13 cellular contexts compared by ENCODE assay signal in genomic region chr5:150710165-150710564, GRCh38. TPM values are rescaled to one million over a fixed set of nuclear protein-coding genes. Genes with fewer than 3 reads are reported as not detected.
DNase-seq lines count a peak whose midpoint lies in the region; ATAC-seq, FAIRE-seq and TF ChIP-seq lines count a peak whose summit lies in the region.
"Had no signal": no experiment of that assay in that cellular context is flagged by ENCODE, and none has a peak within 500 bp of the region (broad histone marks: within the 10 kb centered on the region; RNA-seq: fewer than 3 reads in every experiment).

No MANE protein-coding gene starts in this region.

- no peak for TF ChIP-seq RAD21 in HepG2 (CRISPR knock-in tag; IDR thresholded peaks at IDR 0.05)

- no peaks in the 10 kb centered on the region for H3K79me2 ChIP-seq in GM23338 (replicated peaks; ENCODE audit: insufficient read depth)
- H3K79me2 ChIP-seq in HepG2 (ENCODE audit: insufficient read depth, low read length), result no peaks in the 10 kb centered on the region

- H4K20me1 ChIP-seq in GM23338 (replicated peaks; ENCODE audit: insufficient read depth), result no peaks in the 10 kb centered on the region; the same call in 1 of the 2 replicates
- no peaks in the 10 kb centered on the region for H4K20me1 ChIP-seq in HepG2 (ENCODE audit: insufficient read depth, low read length)

- intact Hi-C loops in HepG2 (cut with micrococcal nuclease; ENCODE audit: unreplicated experiment) (loop anchor here (2.0 kb wide), 1 partner anchor 149 kb away; no protein-coding TSS in a partner anchor), left colon (cut with DNase I, micrococcal nuclease) (no loop called here)

- H3K4me1 Mint-ChIP-seq in GM23338, result no peaks in the 10 kb centered on the region

- H3K27ac Mint-ChIP-seq in GM23338, result no peak overlapping the region

- H3K9me2 ChIP-seq in GM23338 (ENCODE audit: insufficient read depth), result no peaks in the 10 kb centered on the region

- in situ Hi-C loops in HepG2 (cut with HindIII; ENCODE audit: extremely low pct_ligation_motif_present, low pct_unique_long_range_greater_than_20kb), result no loop called here

- TF ChIP-seq CTCF in AG09319 (IDR thresholded peaks at IDR 0.05; ENCODE audit: low read depth, low read length) (peak; percentile 27), GM23338 (conservative IDR thresholded peaks at IDR 0.05; ENCODE audit: low read depth in 2 of 2) (peak; percentile 52 to 58), VCaP (conservative IDR thresholded peaks at IDR 0.05) (peak; percentile 47), HepG2 (CRISPR knock-in tag; IDR thresholded peaks at IDR 0.05) (peak; percentile 49)

- H2AFZ ChIP-seq in GM23338, result no peak overlapping the region
- H2AFZ ChIP-seq in HepG2 (ENCODE audit: low read length), result no peak overlapping the region

- WGBS in HepG2 (ENCODE audit: low lambda C conversion rate), result 78% methylated on average over 2 of the region's 2 CpGs

- H3K9ac ChIP-seq in HepG2 (ENCODE audit: insufficient read depth, low read depth, low read length), result no peak overlapping the region

- H3K4me3 Mint-ChIP-seq in GM23338, result no peak overlapping the region

- H3F3A ChIP-seq in GM23338 (replicated peaks; ENCODE audit: low read depth), result peaks cover 2% of the 10 kb centered on the region; the same call in 1 of the 2 replicates

- H3K27me3 Mint-ChIP-seq in GM23338 (ENCODE audit: insufficient read depth, low read depth, poor library complexity), result no peaks in the 10 kb centered on the region

- DNase-seq in AG09319 (ENCODE audit: extremely low read depth, low read depth) (no peak), GM23338 (ENCODE audit: low spot score) (peak; percentile 23), HepG2 (ENCODE audit: low spot score) (no peak), cerebellar cortex (ENCODE audit: low spot score) (no peak), left colon (no peak)
- DNase-seq: NCI-H1436, pancreas, SW 1271 had no signal

- TF ChIP-seq EP300 in HepG2 (IDR thresholded peaks at IDR 0.05; ENCODE audit: low read depth in 2 of 2, low read length in 2 of 2), result no peak
- no peak for TF ChIP-seq EP300 in HepG2 (CRISPR knock-in tag; IDR thresholded peaks at IDR 0.05; ENCODE audit: borderline replicate concordance)

- BruUV-seq in HepG2 (replicated peaks; lab: Mats Ljungman, UMichigan), result no TSS peak

- peaks cover 15% of the 10 kb centered on the region for H3K36me3 Mint-ChIP-seq in GM23338 (ENCODE audit: low read depth)

- H3K36me3 ChIP-seq in GM23338 (ENCODE audit: insufficient read depth) (peaks cover 11% of the 10 kb centered on the region), HepG2 (replicated peaks in 1 of 2; ENCODE audit: control insufficient read depth in 1 of 2, insufficient read depth in 2 of 2, low read length in 2 of 2) (peaks cover 7 to 41% of the 10 kb centered on the region in 2 experiments)

- H3K4me3 ChIP-seq in GM23338 (no peak overlapping the region), HepG2 (replicated peaks in 1 of 3; ENCODE audit: insufficient read depth in 1 of 3, low read depth in 2 of 3, low read length in 3 of 3) (no peak overlapping the region)
- H3K4me3 ChIP-seq: pancreas had no signal

- H3K27ac ChIP-seq in GM23338 (ENCODE audit: low read depth) (no peak overlapping the region), VCaP (no peak overlapping the region), HepG2 (ENCODE audit: extremely low read length, insufficient read depth, low read length) (no peak overlapping the region)
- H3K27ac ChIP-seq: pancreas had no signal

- POLR2A ChIA-PET in HepG2 (lab: Yijun Ruan, JAX), result no interaction called here

- FAIRE-seq in HepG2 (lab: Jason Lieb, UNC), result no peak
- FAIRE-seq: colon, G401.6, pancreas had no signal

- CTCF ChIA-PET in HepG2 (lab: Yijun Ruan, JAX; ENCODE audit: low intra/inter-chr PET ratio, low total read pairs), result interaction anchor here (0.7 to 2.1 kb wide), 2 partner anchors 147 to 149 kb away, joined by 3 to 11 read pairs; no protein-coding TSS in a partner anchor

- H3K4me1 ChIP-seq in GM23338 (ENCODE audit: insufficient read depth) (no peaks in the 10 kb centered on the region), HepG2 (ENCODE audit: insufficient read depth, low read length) (no peaks in the 10 kb centered on the region)

- ATAC-seq in GM23338, result no peak; the same call in 2 of the 3 replicates
- ATAC-seq in HepG2, result peak; percentile 49; the same call in 2 of the 3 replicates
- ATAC-seq in HG03520 (IDR thresholded peaks at IDR 0.05; ENCODE audit: unreplicated experiment), result no peak
- ATAC-seq in HG02763 (IDR thresholded peaks at IDR 0.05; ENCODE audit: unreplicated experiment), result no peak
- no peak for ATAC-seq in left colon

- H3K27me3 ChIP-seq in GM23338 (ENCODE audit: insufficient read depth), result no peaks in the 10 kb centered on the region
- no peaks in the 10 kb centered on the region for H3K27me3 ChIP-seq in HepG2 (ENCODE audit: control insufficient read depth in 1 of 2, insufficient read depth in 2 of 2, low read length in 2 of 2)
- H3K27me3 ChIP-seq: pancreas had no signal

- TF ChIP-seq POLR2A in HepG2 (IDR thresholded peaks at IDR 0.05; ENCODE audit: insufficient read depth in 1 of 2, low read depth in 2 of 2, low read length in 2 of 2), result no peak

- H3K9me3 Mint-ChIP-seq in GM23338, result no peaks in the 10 kb centered on the region

- H3K9me3 ChIP-seq in HepG2 (ENCODE audit: low read length), result no peaks in the 10 kb centered on the region
- H3K9me3 ChIP-seq: pancreas had no signal

- H3K4me2 ChIP-seq in GM23338 (no peak overlapping the region), HepG2 (ENCODE audit: low read depth, low read length) (no peak overlapping the region)

RNA-seq across cellular contexts. Expression of gene RBM22, which starts 9.3 kb away (rescaled TPM):
- 30.7 and 32.3 TPM in 2 replicates for total RNA-seq in GM23338 (2014; rRNA removed; shearing (Covaris generic))
- polyA plus RNA-seq in GM23338 (2016; fragmentation: Nextera tagmentation; extraction: Ambion mirVana) (20.3 and 23.4 TPM in 2 replicates), HepG2 (2011; rRNA removed) (27.3 and 35.0 TPM in 2 replicates)
- total RNA-seq in HepG2 (2016; rRNA removed; fragmentation: Illumina TruSeq; extraction: Trizol) (27.7 and 28.3 TPM in 2 replicates), left colon (10 to 100 TPM; 29.3 to 39.5 TPM)
- 5.7 and 6.4 TPM in 2 replicates for total RNA-seq in HepG2 (2016; cell fraction: cytosol; rRNA removed; fragmentation: Illumina TruSeq; extraction: Trizol; ENCODE audit: low read depth)
- 23.8 and 26.3 TPM in 2 replicates for total RNA-seq in HepG2 (2016; cell fraction: insoluble cytoplasmic fraction; rRNA removed; fragmentation: Illumina TruSeq; extraction: Trizol)
- total RNA-seq in HepG2 (2016; cell fraction: membrane; rRNA removed; fragmentation: Illumina TruSeq; extraction: Trizol), result 11.5 and 11.9 TPM in 2 replicates
- 27.4 and 28.2 TPM in 2 replicates for total RNA-seq in HepG2 (2016; cell fraction: nucleus; rRNA removed; fragmentation: Illumina TruSeq; extraction: Trizol)
- polyA plus RNA-seq in HepG2 (2011; cell fraction: cytosol; rRNA removed), result 12.7 and 16.9 TPM in 2 replicates
- 42.7 and 44.5 TPM in 2 replicates for polyA plus RNA-seq in HepG2 (2011; cell fraction: nucleus; rRNA removed)
- polyA plus RNA-seq in HepG2 (2012), result 25.4 and 28.8 TPM in 2 replicates
- 2.7 and 3.2 TPM in 2 replicates for polyA plus RNA-seq in HepG2 (2016; cell fraction: cytosol; fragmentation: Illumina TruSeq; extraction: Trizol; ENCODE audit: low read depth)
- 34.5 and 39.1 TPM in 2 replicates for polyA plus RNA-seq in HepG2 (2016; cell fraction: insoluble cytoplasmic fraction; fragmentation: Illumina TruSeq; extraction: Trizol; ENCODE audit: low read depth)
- 7.7 and 9.1 TPM in 2 replicates for polyA plus RNA-seq in HepG2 (2016; cell fraction: membrane; fragmentation: Illumina TruSeq; extraction: Trizol; ENCODE audit: low read depth)
- 43.5 and 48.3 TPM in 2 replicates for polyA plus RNA-seq in HepG2 (2016; cell fraction: nucleus; fragmentation: Illumina TruSeq; extraction: Trizol; ENCODE audit: insufficient read depth, low read depth)
- polyA minus RNA-seq in HepG2 (2011; rRNA and poly(A)+ RNA removed; ENCODE audit: low replicate concordance), result 9.8 and 27.6 TPM in 2 replicates
- polyA minus RNA-seq in HepG2 (2011; cell fraction: cytosol; rRNA and poly(A)+ RNA removed), result 12.1 and 16.2 TPM in 2 replicates
- polyA minus RNA-seq in HepG2 (2011; cell fraction: nucleus; rRNA and poly(A)+ RNA removed), result 43.9 and 49.9 TPM in 2 replicates

RNA-seq across cellular contexts. Expression of gene DCTN4, which starts 48.7 kb away (rescaled TPM):
- total RNA-seq in GM23338 (2014; rRNA removed; shearing (Covaris generic)), result 41.2 and 41.8 TPM in 2 replicates
- polyA plus RNA-seq in GM23338 (2016; fragmentation: Nextera tagmentation; extraction: Ambion mirVana) (11.8 and 15.4 TPM in 2 replicates), HepG2 (2011; rRNA removed) (21.5 and 24.1 TPM in 2 replicates)
- total RNA-seq in HepG2 (2016; rRNA removed; fragmentation: Illumina TruSeq; extraction: Trizol) (26.9 and 39.7 TPM in 2 replicates), left colon (10 to 100 TPM; 44.6 to 51.5 TPM)
- 3.5 and 5.2 TPM in 2 replicates for total RNA-seq in HepG2 (2016; cell fraction: cytosol; rRNA removed; fragmentation: Illumina TruSeq; extraction: Trizol; ENCODE audit: low read depth)
- total RNA-seq in HepG2 (2016; cell fraction: insoluble cytoplasmic fraction; rRNA removed; fragmentation: Illumina TruSeq; extraction: Trizol), result 28.4 and 40.9 TPM in 2 replicates
- total RNA-seq in HepG2 (2016; cell fraction: membrane; rRNA removed; fragmentation: Illumina TruSeq; extraction: Trizol), result 16.8 and 20.1 TPM in 2 replicates
- 29.2 and 37.4 TPM in 2 replicates for total RNA-seq in HepG2 (2016; cell fraction: nucleus; rRNA removed; fragmentation: Illumina TruSeq; extraction: Trizol)
- polyA plus RNA-seq in HepG2 (2011; cell fraction: cytosol; rRNA removed), result 17.3 and 22.7 TPM in 2 replicates
- polyA plus RNA-seq in HepG2 (2011; cell fraction: nucleus; rRNA removed), result 18.6 and 20.3 TPM in 2 replicates
- polyA plus RNA-seq in HepG2 (2012), result 18.3 and 23.7 TPM in 2 replicates
- 1.7 and 1.8 TPM in 2 replicates for polyA plus RNA-seq in HepG2 (2016; cell fraction: cytosol; fragmentation: Illumina TruSeq; extraction: Trizol; ENCODE audit: low read depth)
- polyA plus RNA-seq in HepG2 (2016; cell fraction: insoluble cytoplasmic fraction; fragmentation: Illumina TruSeq; extraction: Trizol; ENCODE audit: low read depth), result 42.0 and 42.5 TPM in 2 replicates
- polyA plus RNA-seq in HepG2 (2016; cell fraction: membrane; fragmentation: Illumina TruSeq; extraction: Trizol; ENCODE audit: low read depth), result 7.3 and 8.7 TPM in 2 replicates
- polyA plus RNA-seq in HepG2 (2016; cell fraction: nucleus; fragmentation: Illumina TruSeq; extraction: Trizol; ENCODE audit: insufficient read depth, low read depth), result 24.5 and 29.7 TPM in 2 replicates
- 41.6 and 54.4 TPM in 2 replicates for polyA minus RNA-seq in HepG2 (2011; rRNA and poly(A)+ RNA removed; ENCODE audit: low replicate concordance)
- 26.7 and 27.0 TPM in 2 replicates for polyA minus RNA-seq in HepG2 (2011; cell fraction: cytosol; rRNA and poly(A)+ RNA removed)
- 59.4 and 66.0 TPM in 2 replicates for polyA minus RNA-seq in HepG2 (2011; cell fraction: nucleus; rRNA and poly(A)+ RNA removed)

RNA-seq across cellular contexts. Expression of gene MYOZ3, which starts 49.1 kb away (rescaled TPM):
- 13.8 and 26.4 TPM in 2 replicates for total RNA-seq in GM23338 (2014; rRNA removed; shearing (Covaris generic))
- polyA plus RNA-seq in GM23338 (2016; fragmentation: Nextera tagmentation; extraction: Ambion mirVana) (10.9 and 12.7 TPM in 2 replicates), HepG2 (2011; rRNA removed) (0.05 TPM in 1 of 2 replicates, not detected in the other)
- total RNA-seq in HepG2 (2016; rRNA removed; fragmentation: Illumina TruSeq; extraction: Trizol) (not detected in 2 replicates), left colon (1 to 10 TPM in 1 of 2 donors, under 1 TPM in 1; 0.31 to 1.1 TPM)
- total RNA-seq in HepG2 (2016; cell fraction: cytosol; rRNA removed; fragmentation: Illumina TruSeq; extraction: Trizol; ENCODE audit: low read depth), result not detected in 2 replicates
- total RNA-seq in HepG2 (2016; cell fraction: insoluble cytoplasmic fraction; rRNA removed; fragmentation: Illumina TruSeq; extraction: Trizol), result not detected in 2 replicates
- not detected in 2 replicates for total RNA-seq in HepG2 (2016; cell fraction: membrane; rRNA removed; fragmentation: Illumina TruSeq; extraction: Trizol)
- not detected in 2 replicates for total RNA-seq in HepG2 (2016; cell fraction: nucleus; rRNA removed; fragmentation: Illumina TruSeq; extraction: Trizol)
- polyA plus RNA-seq in HepG2 (2011; cell fraction: cytosol; rRNA removed), result not detected in 2 replicates
- polyA plus RNA-seq in HepG2 (2011; cell fraction: nucleus; rRNA removed), result not detected in 2 replicates
- 0.05 TPM in 1 of 2 replicates, not detected in the other for polyA plus RNA-seq in HepG2 (2012)
- polyA plus RNA-seq in HepG2 (2016; cell fraction: cytosol; fragmentation: Illumina TruSeq; extraction: Trizol; ENCODE audit: low read depth), result not detected in 2 replicates
- not detected in 2 replicates for polyA plus RNA-seq in HepG2 (2016; cell fraction: insoluble cytoplasmic fraction; fragmentation: Illumina TruSeq; extraction: Trizol; ENCODE audit: low read depth)
- not detected in 2 replicates for polyA plus RNA-seq in HepG2 (2016; cell fraction: membrane; fragmentation: Illumina TruSeq; extraction: Trizol; ENCODE audit: low read depth)
- not detected in 2 replicates for polyA plus RNA-seq in HepG2 (2016; cell fraction: nucleus; fragmentation: Illumina TruSeq; extraction: Trizol; ENCODE audit: insufficient read depth, low read depth)
- 0.05 TPM in 1 of 2 replicates, not detected in the other for polyA minus RNA-seq in HepG2 (2011; rRNA and poly(A)+ RNA removed; ENCODE audit: low replicate concordance)
- polyA minus RNA-seq in HepG2 (2011; cell fraction: cytosol; rRNA and poly(A)+ RNA removed), result not detected in 2 replicates
- polyA minus RNA-seq in HepG2 (2011; cell fraction: nucleus; rRNA and poly(A)+ RNA removed), result not detected in 2 replicates
